In genomic region chr13:102394158-102395053, GRCh38 we compare ENCODE assay signal across 8 cellular contexts. TPM values are rescaled to one million over a fixed set of nuclear protein-coding genes. Genes with fewer than 3 reads are reported as not detected.
A peak's percentile ranks its signal among the peaks of the same experiment; 100 is the strongest.
DNase-seq lines count a peak whose midpoint lies in the region; ATAC-seq lines count a peak whose summit lies in the region.

No MANE protein-coding gene starts in this region.

- ATAC-seq in GM19043 (IDR thresholded peaks at IDR 0.05; ENCODE audit: low read depth, unreplicated experiment) (peak; percentile 96), HG03378 (IDR thresholded peaks at IDR 0.05; ENCODE audit: unreplicated experiment) (peak; percentile 92), esophagus mucosa (peak; percentile 89)

- peak; percentile 95 for DNase-seq in AG08396 (ENCODE audit: low spot score)
- DNase-seq in NCI-H748 treated with DMSO at 0.1 percent for 48 hours (lab: John Stamatoyannopoulos, UW), result peak; percentile 87
- peak; percentile 93 for DNase-seq in activated T-cell treated with anti-CD3 and anti-CD28 coated beads for 48 hours (ENCODE audit: low read depth)
- peak; percentile 96 for DNase-seq in mucosa of gallbladder (ENCODE audit: low spot score)
- DNase-seq in stimulated activated CD8-positive, alpha-beta memory T cell treated with anti-CD3 and anti-CD28 coated beads, Interleukin-4, amount 100 ng/mL, for 1 hour (ENCODE audit: low read depth in 2 of 2, low spot score in 1 of 2), result peak; percentile 94 to 97

RNA-seq across cellular contexts. Expression of gene FGF14, which starts 7.4 kb away (rescaled TPM):
- 0.16 TPM for total RNA-seq in esophagus mucosa
- total RNA-seq in mucosa of gallbladder, result 1.5 TPM

Comparison
In these comparisons a context has a peak if more than half of its experiments do, and no peak if none do; other contexts are left out.
1. Peak in every context shown above with its lines: DNase-seq and ATAC-seq.